Comparison of ENCODE assay signal across 20 cellular contexts in genomic region chr21:40732243-40732642, GRCh38.
"Had no signal": no experiment of that assay in that cellular context is flagged by ENCODE, and none has a peak within 500 bp of the region (broad histone marks: within the 10 kb centered on the region; RNA-seq: fewer than 3 reads in every experiment).

No MANE protein-coding gene starts in this region.

- H3K4me1 Mint-ChIP-seq: activated naive CD8-positive, alpha-beta T cell treated with anti-CD3 and anti-CD28 coated beads, Interleukin-2, amount 10 ng/mL, durations not matched to agents 7 days and 5 days; nephron had no signal

- H3K9me3 ChIP-seq: colonic mucosa, esophagus squamous epithelium, transverse colon, vagina had no signal

- H3K27ac Mint-ChIP-seq: activated naive CD8-positive, alpha-beta T cell treated with anti-CD3 and anti-CD28 coated beads, Interleukin-2, amount 10 ng/mL, durations not matched to agents 7 days and 5 days; nephron had no signal

- H3K4me1 ChIP-seq: colonic mucosa, esophagus squamous epithelium, transverse colon, vagina had no signal

- H3K36me3 ChIP-seq: cardiac muscle cell, colonic mucosa, esophagus squamous epithelium, transverse colon, vagina had no signal

- H3K4me3 Mint-ChIP-seq: activated naive CD8-positive, alpha-beta T cell treated with anti-CD3 and anti-CD28 coated beads, Interleukin-2, amount 10 ng/mL, durations not matched to agents 7 days and 5 days; nephron had no signal

- ATAC-seq: right cardiac atrium; stimulated activated naive CD8-positive, alpha-beta T cell treated with anti-CD3 and anti-CD28 coated beads, Interleukin-15, Interleukin-2, amounts not matched to agents 100 U/mL and 50 U/mL, for 24 hours had no signal

- H3K4me3 ChIP-seq: cardiac muscle cell, colonic mucosa, esophagus squamous epithelium, smooth muscle cell, transverse colon, vagina had no signal

- H3K36me3 Mint-ChIP-seq: activated naive CD8-positive, alpha-beta T cell treated with anti-CD3 and anti-CD28 coated beads, Interleukin-2, amount 10 ng/mL, durations not matched to agents 7 days and 5 days had no signal

- H3K9me3 Mint-ChIP-seq: activated naive CD8-positive, alpha-beta T cell treated with anti-CD3 and anti-CD28 coated beads, Interleukin-2, amount 10 ng/mL, durations not matched to agents 7 days and 5 days; nephron had no signal

- H3K27me3 Mint-ChIP-seq: activated naive CD8-positive, alpha-beta T cell treated with anti-CD3 and anti-CD28 coated beads, Interleukin-2, amount 10 ng/mL, durations not matched to agents 7 days and 5 days had no signal

- H3K27me3 ChIP-seq: cardiac muscle cell, colonic mucosa, esophagus squamous epithelium, transverse colon, vagina had no signal

- DNase-seq: activated CD4-positive, alpha-beta T cell treated with anti-CD3 and anti-CD28 coated beads for 1 hour; activated CD4-positive, alpha-beta T cell treated with anti-CD3 and anti-CD28 coated beads, Interleukin-2, amount 50 U/mL, for 4 hours; activated naive CD4-positive, alpha-beta T cell; activated naive CD8-positive, alpha-beta T cell treated with anti-CD3 and anti-CD28 coated beads, Interleukin-2, amount 10 ng/mL, durations not matched to agents 7 days and 5 days; activated T-cell treated with anti-CD3 and anti-CD28 coated beads for 4 hours; aorta; colonic mucosa; effector CD4-positive, alpha-beta T cell; esophagus squamous epithelium; head of caudate nucleus; occipital lobe; right cardiac atrium; stimulated activated CD4-positive, alpha-beta T cell treated with anti-CD3 and anti-CD28 coated beads, Interleukin-4, amount 100 ng/mL, for 4 hours; stimulated activated CD8-positive, alpha-beta memory T cell treated with anti-CD3 and anti-CD28 coated beads, Interleukin-4, amount 100 ng/mL, for 48 hours; stimulated activated naive CD8-positive, alpha-beta T cell treated with anti-CD3 and anti-CD28 coated beads, Interleukin-15, Interleukin-2, amounts not matched to agents 100 U/mL and 50 U/mL, for 24 hours; transverse colon had no signal
